Comparison of ENCODE assay signal across 1 cellular context in the genomic region with DNA sequence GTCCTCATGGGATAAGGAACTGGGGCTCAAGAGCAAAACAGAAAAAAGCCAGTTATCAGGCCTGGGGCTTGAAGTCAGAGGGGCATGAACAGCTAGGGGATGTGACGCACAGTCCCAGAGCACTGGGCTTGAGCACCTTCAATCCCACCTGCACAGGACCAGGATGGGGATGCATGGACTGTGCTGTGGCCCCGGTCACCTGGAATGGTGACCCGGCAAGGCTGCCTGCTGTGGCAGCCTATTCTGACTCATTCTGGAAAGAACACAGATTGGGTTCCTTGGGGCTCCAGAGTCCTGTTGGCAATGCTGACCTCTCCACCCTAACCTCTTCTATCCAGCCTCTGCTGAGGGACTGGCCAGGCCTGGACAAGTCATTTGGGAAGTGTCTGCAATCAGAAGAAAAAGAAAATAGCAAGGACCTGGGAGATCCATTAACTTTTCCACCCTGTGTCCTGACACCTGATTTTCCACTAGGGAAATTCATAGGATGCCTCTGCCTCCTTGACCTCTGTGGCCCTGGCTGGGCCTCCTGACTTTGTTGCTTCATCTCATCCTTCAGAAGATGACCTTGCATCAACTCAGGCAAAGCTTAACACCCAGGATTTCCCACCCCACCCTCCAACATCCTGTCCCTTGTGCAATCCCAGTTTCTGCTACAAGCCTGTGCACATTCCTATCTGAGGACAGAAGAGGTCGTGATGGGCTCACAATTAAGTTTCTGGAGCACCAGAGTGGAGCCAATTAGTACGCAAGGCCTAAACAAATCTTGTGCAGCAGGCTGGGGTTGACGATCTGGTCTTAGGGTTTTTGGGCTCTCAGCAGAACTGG.
TF ChIP-seq lines count a peak whose summit lies in the region.

No MANE protein-coding gene starts in this region.

TF ChIP-seq in HepG2, 621 proteins besides CTCF, POLR2A, EP300 and RAD21 (continued from another document):
- TF ChIP-seq, protein P1, sequence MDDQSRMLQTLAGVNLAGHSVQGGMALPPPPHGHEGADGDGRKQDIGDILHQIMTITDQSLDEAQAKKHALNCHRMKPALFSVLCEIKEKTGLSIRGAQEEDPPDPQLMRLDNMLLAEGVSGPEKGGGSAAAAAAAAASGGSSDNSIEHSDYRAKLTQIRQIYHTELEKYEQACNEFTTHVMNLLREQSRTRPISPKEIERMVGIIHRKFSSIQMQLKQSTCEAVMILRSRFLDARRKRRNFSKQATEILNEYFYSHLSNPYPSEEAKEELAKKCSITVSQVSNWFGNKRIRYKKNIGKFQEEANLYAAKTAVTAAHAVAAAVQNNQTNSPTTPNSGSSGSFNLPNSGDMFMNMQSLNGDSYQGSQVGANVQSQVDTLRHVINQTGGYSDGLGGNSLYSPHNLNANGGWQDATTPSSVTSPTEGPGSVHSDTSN (CRISPR knock-in tag; IDR thresholded peaks at IDR 0.05; ENCODE audit: borderline replicate concordance), result no peak
- TF ChIP-seq STAG1 (CRISPR knock-in tag; IDR thresholded peaks at IDR 0.05) (peak; percentile 60), CEBPB (IDR thresholded peaks at IDR 0.05; ENCODE audit: borderline replicate concordance, low read depth, low read length) (peak; percentile 47; the same call in 1 of the 2 replicates), ZBTB8A (CRISPR knock-in tag; IDR thresholded peaks at IDR 0.05; ENCODE audit: borderline replicate concordance, low read depth) (no peak), CENPT (CRISPR knock-in tag; IDR thresholded peaks at IDR 0.05; ENCODE audit: low read depth) (no peak), ZNF605 (CRISPR knock-in tag; IDR thresholded peaks at IDR 0.05) (no peak), HNRNPL (IDR thresholded peaks at IDR 0.05; ENCODE audit: low read depth, low read length) (no peak), ISL2 (CRISPR knock-in tag; IDR thresholded peaks at IDR 0.05) (no peak), ZSCAN12 (CRISPR knock-in tag; IDR thresholded peaks at IDR 0.05) (no peak), CEBPG (CRISPR knock-in tag; IDR thresholded peaks at IDR 0.05) (peak; percentile 29), SNRNP70 (IDR thresholded peaks at IDR 0.05; ENCODE audit: low read depth, low read length) (no peak), SMC3 (IDR thresholded peaks at IDR 0.05; ENCODE audit: low read length) (peak; percentile 17; the same call in 1 of the 2 replicates)
- TF ChIP-seq, protein P2, sequence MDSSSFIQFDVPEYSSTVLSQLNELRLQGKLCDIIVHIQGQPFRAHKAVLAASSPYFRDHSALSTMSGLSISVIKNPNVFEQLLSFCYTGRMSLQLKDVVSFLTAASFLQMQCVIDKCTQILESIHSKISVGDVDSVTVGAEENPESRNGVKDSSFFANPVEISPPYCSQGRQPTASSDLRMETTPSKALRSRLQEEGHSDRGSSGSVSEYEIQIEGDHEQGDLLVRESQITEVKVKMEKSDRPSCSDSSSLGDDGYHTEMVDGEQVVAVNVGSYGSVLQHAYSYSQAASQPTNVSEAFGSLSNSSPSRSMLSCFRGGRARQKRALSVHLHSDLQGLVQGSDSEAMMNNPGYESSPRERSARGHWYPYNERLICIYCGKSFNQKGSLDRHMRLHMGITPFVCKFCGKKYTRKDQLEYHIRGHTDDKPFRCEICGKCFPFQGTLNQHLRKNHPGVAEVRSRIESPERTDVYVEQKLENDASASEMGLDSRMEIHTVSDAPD (CRISPR knock-in tag; IDR thresholded peaks at IDR 0.05), result no peak
- TF ChIP-seq, protein P3, sequence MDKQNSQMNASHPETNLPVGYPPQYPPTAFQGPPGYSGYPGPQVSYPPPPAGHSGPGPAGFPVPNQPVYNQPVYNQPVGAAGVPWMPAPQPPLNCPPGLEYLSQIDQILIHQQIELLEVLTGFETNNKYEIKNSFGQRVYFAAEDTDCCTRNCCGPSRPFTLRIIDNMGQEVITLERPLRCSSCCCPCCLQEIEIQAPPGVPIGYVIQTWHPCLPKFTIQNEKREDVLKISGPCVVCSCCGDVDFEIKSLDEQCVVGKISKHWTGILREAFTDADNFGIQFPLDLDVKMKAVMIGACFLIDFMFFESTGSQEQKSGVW (CRISPR knock-in tag; IDR thresholded peaks at IDR 0.05; ENCODE audit: borderline replicate concordance), result no peak
